Comparison of ENCODE assay signal across 15 cellular contexts in the genomic region with DNA sequence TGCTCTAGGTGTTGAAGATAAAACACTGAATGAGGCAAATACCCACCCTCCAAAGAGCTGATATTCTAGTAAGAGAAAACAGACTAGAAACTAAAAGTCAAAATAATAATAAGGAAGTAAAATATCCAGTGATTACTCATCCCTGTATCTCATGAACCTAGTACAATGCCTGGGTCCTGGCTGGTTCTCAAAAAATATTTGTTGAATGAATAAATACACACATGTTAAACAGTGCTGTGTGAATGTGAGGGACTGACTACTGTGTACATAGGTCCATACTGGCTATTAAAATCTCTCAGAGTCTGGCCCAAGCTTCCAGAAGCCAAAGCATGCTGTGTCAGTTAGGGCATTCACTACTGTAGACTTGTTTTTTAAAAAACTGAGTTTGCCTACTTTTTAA.
A peak's percentile ranks its signal among the peaks of the same experiment; 100 is the strongest.
DNase-seq lines count a peak whose midpoint lies in the region; ATAC-seq and TF ChIP-seq lines count a peak whose summit lies in the region.
"Had no signal": no experiment of that assay in that cellular context is flagged by ENCODE, and none has a peak within 500 bp of the region (broad histone marks: within the 10 kb centered on the region; RNA-seq: fewer than 3 reads in every experiment).

No MANE protein-coding gene starts in this region.

- CTCF ChIA-PET in GM10248 (lab: Yijun Ruan, JAX) = interaction anchor here (0.8 to 1.7 kb wide), 3 partner anchors 14 to 18 kb away, joined by 3 to 4 read pairs (median 4); no protein-coding TSS in a partner anchor

- H3K27me3 Mint-ChIP-seq in osteocyte (ENCODE audit: unreplicated experiment) = no peaks in the 10 kb centered on the region

- POLR2A ChIA-PET in GM10248 (lab: Yijun Ruan, JAX) = no interaction called here

- H3K9me3 Mint-ChIP-seq in osteocyte (ENCODE audit: unreplicated experiment) = no peaks in the 10 kb centered on the region

- no peak overlapping the region for H3K4me3 Mint-ChIP-seq in osteocyte (ENCODE audit: unreplicated experiment)

- no peaks in the 10 kb centered on the region; the same call in none of the 2 replicates for H3K36me3 ChIP-seq in MG63
- H3K36me3 ChIP-seq: BLaER1 had no signal

- TF ChIP-seq CTCF in coronary artery (IDR thresholded peaks at IDR 0.05) = no peak
- TF ChIP-seq CTCF in osteocyte (IDR thresholded peaks at IDR 0.05) = no peak
- TF ChIP-seq CTCF in GM10248 (IDR thresholded peaks at IDR 0.05; ENCODE audit: control extremely low read depth, extremely low read depth, low read depth, missing control alignments) = no peak

- H3K9me3 ChIP-seq in MG63 = no peaks in the 10 kb centered on the region
- H3K9me3 ChIP-seq: BLaER1 had no signal

- peaks cover 3% of the 10 kb centered on the region for H3K36me3 Mint-ChIP-seq in osteocyte (ENCODE audit: unreplicated experiment)

- DNase-seq in CD1c-positive myeloid dendritic cell (ENCODE audit: extremely low spot score) (peak; percentile 69), MG63 (peak; percentile 40), coronary artery (ENCODE audit: low spot score) (no peak), osteocyte (ENCODE audit: extremely low spot score, unreplicated experiment) (no peak), mesenteric fat pad (ENCODE audit: low spot score) (no peak), GM10248 (ENCODE audit: extremely low spot score) (no peak)
- DNase-seq: activated T-cell treated with anti-CD3 and anti-CD28 coated beads for 4 hours; central memory CD4-positive, alpha-beta T cell; NCI-H187 treated with DMSO at 0.1 percent for 48 hours; stimulated activated CD4-positive, alpha-beta T cell treated with anti-CD3 and anti-CD28 coated beads, Interleukin-12 subunit alpha, Interleukin-12 subunit beta, amount 100 ng/mL, for 4 hours had no signal

- H3K27ac Mint-ChIP-seq in osteocyte (ENCODE audit: unreplicated experiment) = peak overlapping the region; percentile 13

- H3K4me3 ChIP-seq in MG63 (no peak overlapping the region), coronary artery (no peak overlapping the region)
- H3K4me3 ChIP-seq: BLaER1, hepatocyte had no signal

- H3K4me1 Mint-ChIP-seq in osteocyte (ENCODE audit: unreplicated experiment) = peaks cover 89% of the 10 kb centered on the region

- H3K27ac ChIP-seq in coronary artery = peak overlapping the region; percentile 44 to 78
- H3K27ac ChIP-seq: BLaER1, hepatocyte had no signal

- H3K27me3 ChIP-seq in MG63 = no peaks in the 10 kb centered on the region
- H3K27me3 ChIP-seq: BLaER1, hepatocyte had no signal

- ATAC-seq in HG02610 (IDR thresholded peaks at IDR 0.05; ENCODE audit: unreplicated experiment) (no peak), HG03354 (IDR thresholded peaks at IDR 0.05; ENCODE audit: poor library complexity, severe bottlenecking, unreplicated experiment) (no peak)
- ATAC-seq: Panc1 had no signal

Comparison
In these comparisons a context has a peak if more than half of its experiments do, and no peak if none do; other contexts are left out.
1. DNase-seq: peak in CD1c-positive myeloid dendritic cell (single experiment) and MG63 (single experiment); none in coronary artery (single experiment), osteocyte (single experiment), mesenteric fat pad (single experiment) and GM10248 (single experiment).